Comparison of ENCODE assay signal across 11 cellular contexts in genomic region chr5:170221319-170221718, GRCh38. TPM values are rescaled to one million over a fixed set of nuclear protein-coding genes. Genes with fewer than 3 reads are reported as not detected.
DNase-seq lines count a peak whose midpoint lies in the region; ATAC-seq and TF ChIP-seq lines count a peak whose summit lies in the region.
"Had no signal": no experiment of that assay in that cellular context is flagged by ENCODE, and none has a peak within 500 bp of the region (broad histone marks: within the 10 kb centered on the region; RNA-seq: fewer than 3 reads in every experiment).

No MANE protein-coding gene starts in this region.

- H3K27me3 Mint-ChIP-seq in endothelial cell (ENCODE audit: unreplicated experiment) = no peaks in the 10 kb centered on the region
- no peaks in the 10 kb centered on the region for H3K27me3 Mint-ChIP-seq in neural crest cell (ENCODE audit: low read depth)
- H3K27me3 Mint-ChIP-seq: activated CD4-positive, alpha-beta memory T cell treated with anti-CD3 and anti-CD28 coated beads for 36 hours had no signal

- peak; percentile 19 for DNase-seq in ELR (ENCODE audit: low read depth)
- peak; percentile 51 for DNase-seq in NCI-H2227 treated with DMSO at 0.1 percent for 48 hours (lab: John Stamatoyannopoulos, UW)
- DNase-seq in endothelial cell (ENCODE audit: low spot score) = no peak
- no peak for DNase-seq in neural crest cell (ENCODE audit: low read depth, low spot score)
- DNase-seq in NCI-H226 = no peak
- no peak for DNase-seq in stimulated activated CD8-positive, alpha-beta memory T cell treated with anti-CD3 and anti-CD28 coated beads, Interleukin-4, amount 100 ng/mL, for 48 hours
- DNase-seq: activated CD4-positive, alpha-beta memory T cell treated with anti-CD3 and anti-CD28 coated beads for 36 hours; amniotic stem cell had no signal

- H3K27ac Mint-ChIP-seq in endothelial cell (ENCODE audit: unreplicated experiment) (peak overlapping the region; percentile 16), neural crest cell (ENCODE audit: unreplicated experiment) (peak overlapping the region; percentile 79)
- H3K27ac Mint-ChIP-seq: activated CD4-positive, alpha-beta memory T cell treated with anti-CD3 and anti-CD28 coated beads for 36 hours had no signal

- H3K36me3 Mint-ChIP-seq in endothelial cell (ENCODE audit: low read depth, unreplicated experiment) (no peaks in the 10 kb centered on the region), neural crest cell (ENCODE audit: low read depth) (no peaks in the 10 kb centered on the region)
- H3K36me3 Mint-ChIP-seq: activated CD4-positive, alpha-beta memory T cell treated with anti-CD3 and anti-CD28 coated beads for 36 hours had no signal

- H3K4me1 Mint-ChIP-seq in endothelial cell (ENCODE audit: unreplicated experiment) (peaks cover 42% of the 10 kb centered on the region), neural crest cell (peaks cover 53% of the 10 kb centered on the region)

- H3K4me3 Mint-ChIP-seq in endothelial cell (ENCODE audit: unreplicated experiment) = no peak overlapping the region
- peak overlapping the region; percentile 45 for H3K4me3 Mint-ChIP-seq in neural crest cell
- H3K4me3 Mint-ChIP-seq: activated CD4-positive, alpha-beta memory T cell treated with anti-CD3 and anti-CD28 coated beads for 36 hours had no signal

- H3K9me3 Mint-ChIP-seq in endothelial cell (ENCODE audit: unreplicated experiment) (no peaks in the 10 kb centered on the region), neural crest cell (no peaks in the 10 kb centered on the region)
- H3K9me3 Mint-ChIP-seq: activated CD4-positive, alpha-beta memory T cell treated with anti-CD3 and anti-CD28 coated beads for 36 hours had no signal

- ATAC-seq in GM18517 (IDR thresholded peaks at IDR 0.05; ENCODE audit: unreplicated experiment) = no peak
- no peak for ATAC-seq in HG02678 (IDR thresholded peaks at IDR 0.05; ENCODE audit: unreplicated experiment)

- TF ChIP-seq CTCF in endothelial cell (IDR thresholded peaks at IDR 0.05; ENCODE audit: unreplicated experiment) (no peak), neural crest cell (conservative IDR thresholded peaks at IDR 0.05) (peak; percentile 51)

RNA-seq across cellular contexts. Expression of gene C5orf58, which starts 11.5 kb away (rescaled TPM):
- 0.28 TPM for total RNA-seq in endothelial cell (ENCODE audit: unreplicated experiment)
- total RNA-seq in neural crest cell = not detected in 2 replicates
- total RNA-seq: activated CD4-positive, alpha-beta memory T cell treated with anti-CD3 and anti-CD28 coated beads for 36 hours; omental fat pad had no signal

Comparison
In these comparisons a context has a peak if more than half of its experiments do, and no peak if none do; other contexts are left out.
1. DNase-seq: peak in ELR (single experiment) and NCI-H2227 treated with DMSO at 0.1 percent for 48 hours (single experiment); none in endothelial cell (single experiment), neural crest cell (single experiment), NCI-H226 (single experiment) and stimulated activated CD8-positive, alpha-beta memory T cell treated with anti-CD3 and anti-CD28 coated beads, Interleukin-4, amount 100 ng/mL, for 48 hours (single experiment).